In the genomic region with DNA sequence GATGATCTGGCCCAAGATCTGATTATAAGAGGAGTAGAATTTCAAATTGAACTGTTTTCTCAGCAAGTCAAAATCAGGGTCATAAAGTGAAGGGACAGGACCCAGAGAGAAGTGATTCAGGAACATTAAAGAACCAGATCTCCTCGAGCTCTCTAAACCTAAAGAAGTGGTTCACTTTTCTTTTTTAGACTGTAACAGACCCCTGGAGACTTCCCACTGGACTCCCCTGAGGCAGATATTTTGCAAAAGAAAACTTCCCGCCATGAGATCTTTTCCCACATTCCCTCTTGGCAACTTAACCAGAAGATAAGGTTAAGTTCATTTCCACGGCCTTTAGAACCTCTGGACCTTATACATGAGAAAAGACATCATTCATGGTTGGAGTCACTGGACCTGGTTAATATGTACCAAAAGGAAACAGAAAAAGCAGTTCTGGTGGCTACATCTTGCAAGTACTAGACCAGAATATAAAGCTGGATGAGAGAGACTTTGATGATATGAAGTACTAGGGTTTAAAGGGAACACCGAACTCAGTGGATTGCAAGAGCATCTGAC, we compare ENCODE assay signal across 27 cellular contexts.
"Had no signal": no experiment of that assay in that cellular context is flagged by ENCODE, and none has a peak within 500 bp of the region (broad histone marks: within the 10 kb centered on the region; RNA-seq: fewer than 3 reads in every experiment).

No MANE protein-coding gene starts in this region.

- H3K4me3 ChIP-seq: colonic mucosa had no signal

- H3K4me1 ChIP-seq: colonic mucosa had no signal

- H3K36me3 ChIP-seq: brain microvascular endothelial cell, colonic mucosa, WERI-Rb-1 had no signal

- DNase-seq: activated B cell treated with CpG ODN at 0.5 μM for 24 hours; activated CD4-positive, alpha-beta T cell treated with anti-CD3 and anti-CD28 coated beads for 48 hours; activated CD4-positive, alpha-beta T cell treated with anti-CD3 and anti-CD28 coated beads, Interleukin-2, amount 50 U/mL, for 1 hour; activated CD4-positive, alpha-beta T cell treated with anti-CD3 and anti-CD28 coated beads, Interleukin-2, amount 50 U/mL, for 48 hours; activated CD8-positive, alpha-beta memory T cell treated with anti-CD3 and anti-CD28 coated beads for 24 hours; activated CD8-positive, alpha-beta T cell treated with anti-CD3 and anti-CD28 coated beads for 36 hours; activated effector memory CD4-positive, alpha-beta T cell treated with Interleukin-2 at 50 U/mL for 16 hours; activated gamma-delta T cell treated with Interleukin-2 at 50 U/mL for 16 hours; activated naive CD4-positive, alpha-beta T cell treated with anti-CD3 and anti-CD28 coated beads, Interleukin-2, amount 50 U/mL, for 16 hours; activated naive CD4-positive, alpha-beta T cell treated with Interleukin-2 at 50 U/mL for 16 hours; activated T-cell treated with anti-CD3 and anti-CD28 coated beads, Interleukin-2, amount 50 U/mL, for 4 hours; amniotic stem cell; anterior cingulate cortex; brain microvascular endothelial cell; caudate nucleus; cerebellar nuclear complex; colonic mucosa; effector CD8-positive, alpha-beta T cell; foreskin fibroblast; T-helper 1 cell; T-helper 17 cell; T1000; WERI-Rb-1 had no signal

- H3K27ac ChIP-seq: brain microvascular endothelial cell, colonic mucosa, epithelial cell of prostate, WERI-Rb-1 had no signal

- H3K27me3 ChIP-seq: brain microvascular endothelial cell, colonic mucosa had no signal

- ATAC-seq: activated CD4-positive, CD25-positive, alpha-beta regulatory T cell treated with anti-CD3 and anti-CD28 coated beads, Interleukin-2, amount 50 U/mL, for 24 hours; activated CD8-positive, alpha-beta T cell treated with anti-CD3 and anti-CD28 coated beads for 36 hours; activated T-cell treated with anti-CD3 and anti-CD28 coated beads, Interleukin-2, amount 50 U/mL, for 4 hours; activated T-helper 17 cell treated with anti-CD3 and anti-CD28 coated beads, Interleukin-2, amount 50 U/mL, for 72 hours; esophagus mucosa; T-helper 17 cell had no signal
